28 cellular contexts compared by ENCODE assay signal in the genomic region with DNA sequence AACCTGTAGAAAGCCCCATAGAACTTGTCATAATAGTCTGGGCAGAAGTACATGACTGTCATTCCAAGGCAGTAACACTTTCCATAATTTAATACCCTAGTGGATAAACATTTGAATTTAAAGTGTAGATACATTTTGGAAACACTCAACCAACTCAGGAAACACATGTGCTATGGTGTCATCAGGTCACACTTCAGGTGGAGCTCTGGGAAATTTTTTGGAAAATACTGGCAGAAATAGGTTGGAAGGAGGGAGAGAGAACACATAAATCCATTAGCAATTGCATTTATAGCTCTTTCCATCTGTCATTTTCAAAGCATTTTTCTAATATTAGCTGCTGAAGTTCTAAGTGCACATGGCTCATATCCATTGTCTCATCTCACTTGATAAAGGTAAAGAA.
DNase-seq lines count a peak whose midpoint lies in the region; FAIRE-seq and TF ChIP-seq lines count a peak whose summit lies in the region.
"Had no signal": no experiment of that assay in that cellular context is flagged by ENCODE, and none has a peak within 500 bp of the region (broad histone marks: within the 10 kb centered on the region; RNA-seq: fewer than 3 reads in every experiment).

No MANE protein-coding gene starts in this region.

- H3K4me3 ChIP-seq in endothelial cell of umbilical vein (replicated peaks in 1 of 3; ENCODE audit: insufficient read depth in 1 of 3, low read depth in 1 of 3, low read length in 3 of 3) = no peak overlapping the region
- H3K4me3 ChIP-seq: BLaER1, GM12878 had no signal

- peaks cover under 1% of the 10 kb centered on the region for H3K9me1 ChIP-seq in endothelial cell of umbilical vein (replicated peaks; ENCODE audit: control insufficient read depth, extremely low read depth, insufficient read depth, low read length)

- H2AFZ ChIP-seq in endothelial cell of umbilical vein (ENCODE audit: low read depth, low read length) = no peak overlapping the region

- no peaks in the 10 kb centered on the region for H3K36me3 ChIP-seq in endothelial cell of umbilical vein (ENCODE audit: control insufficient read depth in 2 of 2, extremely low read depth in 1 of 2, insufficient read depth in 2 of 2, low read length in 2 of 2)
- H3K36me3 ChIP-seq: BLaER1 had no signal

- BruUV-seq in endothelial cell of umbilical vein (replicated peaks; lab: Mats Ljungman, UMichigan) = no TSS peak

- H3K27me3 ChIP-seq in endothelial cell of umbilical vein (ENCODE audit: control insufficient read depth in 2 of 2, insufficient read depth in 2 of 2, low read length in 2 of 2) = no peaks in the 10 kb centered on the region
- H3K27me3 ChIP-seq: BE2C, BLaER1 had no signal

- no peak overlapping the region for H3K27ac ChIP-seq in endothelial cell of umbilical vein (ENCODE audit: insufficient read depth, low read depth, low read length)
- H3K27ac ChIP-seq: BLaER1 had no signal

- dilution Hi-C loops in endothelial cell of umbilical vein (cut with MboI; ENCODE audit: extremely low pct_ligation_motif_present, low sequenced_read_pairs) = no loop called here

- no peak for FAIRE-seq in endothelial cell of umbilical vein (lab: Jason Lieb, UNC)
- FAIRE-seq: A204.1, GM12878, GM12892, GM18507, GM19239 had no signal

- POLR2A ChIA-PET in endothelial cell of umbilical vein (lab: Charles Lee) = no interaction called here

- H3K4me2 ChIP-seq in endothelial cell of umbilical vein (ENCODE audit: insufficient read depth, low read length) = no peak overlapping the region
- H3K4me2 ChIP-seq: BLaER1 had no signal

- CTCF ChIA-PET in endothelial cell of umbilical vein (lab: Charles Lee) = interaction anchor here (0.8 kb wide), 1 partner anchor 17 kb away, joined by 3 read pairs; no protein-coding TSS in a partner anchor

- no peak overlapping the region for H3K9ac ChIP-seq in endothelial cell of umbilical vein (replicated peaks; ENCODE audit: extremely low read depth, insufficient read depth, low read length)
- H3K9ac ChIP-seq: BLaER1 had no signal

- no peaks in the 10 kb centered on the region for H3K4me1 ChIP-seq in endothelial cell of umbilical vein (ENCODE audit: control insufficient read depth, extremely low read depth, insufficient read depth, low read length)
- H3K4me1 ChIP-seq: BLaER1 had no signal

- TF ChIP-seq CTCF in endothelial cell of umbilical vein (IDR thresholded peaks at IDR 0.05; ENCODE audit: extremely low read depth in 1 of 2, insufficient read depth in 1 of 2, low read depth in 1 of 2, low read length in 2 of 2) = no peak

- H4K20me1 ChIP-seq in endothelial cell of umbilical vein (replicated peaks; ENCODE audit: control insufficient read depth, extremely low read depth, insufficient read depth, low read length) = no peaks in the 10 kb centered on the region
- H4K20me1 ChIP-seq: BLaER1 had no signal

- TF ChIP-seq POLR2A in endothelial cell of umbilical vein (IDR thresholded peaks at IDR 0.05; ENCODE audit: low read depth, low read length) = no peak

- H3K79me2 ChIP-seq in endothelial cell of umbilical vein (ENCODE audit: control insufficient read depth, insufficient read depth, low read length) = no peaks in the 10 kb centered on the region

- intact Hi-C loops in endothelial cell of umbilical vein (cut with micrococcal nuclease) = no loop called here

- DNase-seq in NCI-H446 treated with DMSO at 0.1 percent for 48 hours (lab: John Stamatoyannopoulos, UW) (peak; percentile 58), dermis blood vessel endothelial cell (peak; percentile 5), endothelial cell of umbilical vein (ENCODE audit: low read depth, low spot score) (peak; percentile 55), putamen (ENCODE audit: low spot score) (peak; percentile 21), NCI-H748 treated with DMSO at 0.1 percent for 48 hours (lab: John Stamatoyannopoulos, UW) (no peak), middle frontal gyrus (ENCODE audit: extremely low spot score, low spot score) (no peak), NCI-H2196 (lab: John Stamatoyannopoulos, UW; ENCODE audit: unreplicated experiment) (no peak)
- DNase-seq: 8988T; ACHN; BE2C; C1 segment of cervical spinal cord; CD4-positive, alpha-beta memory T cell; CD4-positive, CD25-positive, alpha-beta regulatory T cell; CD8-positive, alpha-beta memory T cell; COR-L47; DMS 273 treated with DMSO at 0.1 percent for 48 hours; DMS153; DMS53; DMS79; DND-41; EL; GDM1 had no signal

- no peaks in the 10 kb centered on the region for H3K9me3 ChIP-seq in endothelial cell of umbilical vein (replicated peaks; ENCODE audit: control insufficient read depth, insufficient read depth, low read length)
- H3K9me3 ChIP-seq: BE2C, BLaER1 had no signal

TF ChIP-seq in endothelial cell of umbilical vein, 7 proteins besides CTCF, POLR2A, EP300 and RAD21:
- TF ChIP-seq FOS (IDR thresholded peaks at IDR 0.05; ENCODE audit: borderline replicate concordance, insufficient read depth, low read length) (no peak), MYC (IDR thresholded peaks at IDR 0.05; ENCODE audit: low read depth, low read length) (no peak), POLR2AphosphoS5 (IDR thresholded peaks at IDR 0.05; ENCODE audit: insufficient read depth, low read depth, low read length) (no peak)
- TF ChIP-seq, protein P1, sequence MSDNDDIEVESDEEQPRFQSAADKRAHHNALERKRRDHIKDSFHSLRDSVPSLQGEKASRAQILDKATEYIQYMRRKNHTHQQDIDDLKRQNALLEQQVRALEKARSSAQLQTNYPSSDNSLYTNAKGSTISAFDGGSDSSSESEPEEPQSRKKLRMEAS (IDR thresholded peaks at IDR 0.05; ENCODE audit: insufficient read depth, insufficient read length) = no peak

Comparison
In these comparisons a context has a peak if more than half of its experiments do, and no peak if none do; other contexts are left out.
1. DNase-seq: peak in NCI-H446 treated with DMSO at 0.1 percent for 48 hours (single experiment), dermis blood vessel endothelial cell (single experiment), endothelial cell of umbilical vein (single experiment) and putamen (single experiment); none in NCI-H748 treated with DMSO at 0.1 percent for 48 hours (single experiment), middle frontal gyrus (single experiment) and NCI-H2196 (single experiment).